Comparison of ENCODE assay signal across 9 cellular contexts in genomic region chr4:41957634-41958033, GRCh38. TPM values are rescaled to one million over a fixed set of nuclear protein-coding genes. Genes with fewer than 3 reads are reported as not detected.
DNase-seq lines count a peak whose midpoint lies in the region; ATAC-seq and TF ChIP-seq lines count a peak whose summit lies in the region.
"Had no signal": no experiment of that assay in that cellular context is flagged by ENCODE, and none has a peak within 500 bp of the region (broad histone marks: within the 10 kb centered on the region; RNA-seq: fewer than 3 reads in every experiment).

No MANE protein-coding gene starts in this region.

- no peak overlapping the region for H3K9ac ChIP-seq in MM.1S (ENCODE audit: low read length)

- DNase-seq in left ventricle myocardium inferior (no peak), cardiac septum (ENCODE audit: low spot score) (no peak), MM.1S (peak; percentile 21), choroid plexus epithelial cell (ENCODE audit: low read depth) (peak; percentile 41), upper lobe of right lung (no peak), NCI-H526 treated with DMSO at 0.1 percent for 48 hours (lab: John Stamatoyannopoulos, UW) (no peak)
- no peak for DNase-seq in activated naive CD4-positive, alpha-beta T cell treated with anti-CD3 and anti-CD28 coated beads, Interleukin-2, amount 10 ng/mL, durations not matched to agents 7 days and 5 days

- H3K27ac ChIP-seq in left ventricle myocardium inferior (replicated peaks): no peak overlapping the region
- no peak overlapping the region for H3K27ac ChIP-seq in MM.1S (ENCODE audit: low read length)
- no peak overlapping the region for H3K27ac ChIP-seq in upper lobe of right lung

- H3K27me3 Mint-ChIP-seq in activated naive CD4-positive, alpha-beta T cell treated with anti-CD3 and anti-CD28 coated beads, Interleukin-2, amount 10 ng/mL, durations not matched to agents 7 days and 5 days: no peaks in the 10 kb centered on the region
- H3K27me3 Mint-ChIP-seq: activated naive CD4-positive, alpha-beta T cell treated with anti-CD3 and anti-CD28 coated beads, Interleukin-2, amount 50 U/mL, for 24 hours had no signal

- H3F3A ChIP-seq in MM.1S (ENCODE audit: insufficient read depth, low read length): no peaks in the 10 kb centered on the region; the same call in 1 of the 2 replicates

- no peaks in the 10 kb centered on the region for H3K79me2 ChIP-seq in MM.1S (ENCODE audit: low read length)

- H3K9me3 Mint-ChIP-seq in activated naive CD4-positive, alpha-beta T cell treated with anti-CD3 and anti-CD28 coated beads, Interleukin-2, amount 10 ng/mL, durations not matched to agents 7 days and 5 days: no peaks in the 10 kb centered on the region
- H3K9me3 Mint-ChIP-seq: activated naive CD4-positive, alpha-beta T cell treated with anti-CD3 and anti-CD28 coated beads, Interleukin-2, amount 50 U/mL, for 24 hours had no signal

- H3K4me3 ChIP-seq in left ventricle myocardium inferior (no peak overlapping the region), MM.1S (ENCODE audit: low read length) (no peak overlapping the region), choroid plexus epithelial cell (ENCODE audit: low read depth, low read length) (no peak overlapping the region), upper lobe of right lung (no peak overlapping the region)

- H3K4me1 Mint-ChIP-seq in activated naive CD4-positive, alpha-beta T cell treated with anti-CD3 and anti-CD28 coated beads, Interleukin-2, amount 10 ng/mL, durations not matched to agents 7 days and 5 days: no peaks in the 10 kb centered on the region

- TF ChIP-seq CTCF in left ventricle myocardium inferior (IDR thresholded peaks at IDR 0.05; ENCODE audit: borderline replicate concordance) (peak; percentile 58), MM.1S (IDR thresholded peaks at IDR 0.05; ENCODE audit: low read length) (peak; percentile 46), choroid plexus epithelial cell (conservative IDR thresholded peaks at IDR 0.05; ENCODE audit: low read depth, low read length) (peak; percentile 45), upper lobe of right lung (IDR thresholded peaks at IDR 0.05) (peak; percentile 35)

- H3K9me2 ChIP-seq in MM.1S (replicated peaks; ENCODE audit: insufficient read depth, low read length): no peaks in the 10 kb centered on the region

- H3K9me3 ChIP-seq in left ventricle myocardium inferior (replicated peaks) (no peaks in the 10 kb centered on the region), MM.1S (replicated peaks; ENCODE audit: insufficient read depth, low read length) (no peaks in the 10 kb centered on the region), upper lobe of right lung (no peaks in the 10 kb centered on the region)

- no peak overlapping the region for H3K4me3 Mint-ChIP-seq in activated naive CD4-positive, alpha-beta T cell treated with anti-CD3 and anti-CD28 coated beads, Interleukin-2, amount 10 ng/mL, durations not matched to agents 7 days and 5 days
- H3K4me3 Mint-ChIP-seq: activated naive CD4-positive, alpha-beta T cell treated with anti-CD3 and anti-CD28 coated beads, Interleukin-2, amount 50 U/mL, for 24 hours had no signal

- H3K4me1 ChIP-seq in left ventricle myocardium inferior (no peaks in the 10 kb centered on the region), MM.1S (ENCODE audit: low read length) (no peaks in the 10 kb centered on the region), upper lobe of right lung (no peaks in the 10 kb centered on the region)

- CTCF ChIA-PET in activated naive CD4-positive, alpha-beta T cell treated with anti-CD3 and anti-CD28 coated beads, Interleukin-2, amount 10 ng/mL, durations not matched to agents 7 days and 5 days (lab: Charles Lee): no interaction called here

- ATAC-seq in upper lobe of right lung (no peak), GM21381 (IDR thresholded peaks at IDR 0.05; ENCODE audit: unreplicated experiment) (no peak)

- H3K36me3 Mint-ChIP-seq in activated naive CD4-positive, alpha-beta T cell treated with anti-CD3 and anti-CD28 coated beads, Interleukin-2, amount 10 ng/mL, durations not matched to agents 7 days and 5 days: peaks cover 14% of the 10 kb centered on the region

- peaks cover 35% of the 10 kb centered on the region for H3K36me3 ChIP-seq in left ventricle myocardium inferior
- H3K36me3 ChIP-seq in MM.1S (replicated peaks; ENCODE audit: insufficient read depth, low read length): no peaks in the 10 kb centered on the region
- peaks cover 38% of the 10 kb centered on the region for H3K36me3 ChIP-seq in upper lobe of right lung

- no peak overlapping the region for H3K27ac Mint-ChIP-seq in activated naive CD4-positive, alpha-beta T cell treated with anti-CD3 and anti-CD28 coated beads, Interleukin-2, amount 10 ng/mL, durations not matched to agents 7 days and 5 days
- H3K27ac Mint-ChIP-seq: activated naive CD4-positive, alpha-beta T cell treated with anti-CD3 and anti-CD28 coated beads, Interleukin-2, amount 50 U/mL, for 24 hours had no signal

- intact Hi-C loops in left ventricle myocardium inferior (cut with micrococcal nuclease) (no loop called here), cardiac septum (cut with DNase I) (no loop called here), upper lobe of right lung (cut with DNase I) (no loop called here)

- H3K27me3 ChIP-seq in left ventricle myocardium inferior (ENCODE audit: low read depth) (no peaks in the 10 kb centered on the region), MM.1S (replicated peaks; ENCODE audit: insufficient read depth, low read length) (no peaks in the 10 kb centered on the region), upper lobe of right lung (no peaks in the 10 kb centered on the region)

- H4K20me1 ChIP-seq in MM.1S (ENCODE audit: insufficient read depth, low read length): no peaks in the 10 kb centered on the region

- no peak overlapping the region for H2AFZ ChIP-seq in MM.1S (ENCODE audit: low read length)

- H3K4me2 ChIP-seq in MM.1S (ENCODE audit: low read depth, low read length): no peak overlapping the region

RNA-seq across cellular contexts. Expression of gene TMEM33, which starts 22.4 kb away (rescaled TPM):
- total RNA-seq in left ventricle myocardium inferior: 22.5 TPM
- 27.2 TPM for total RNA-seq in cardiac septum
- 71.3 TPM for total RNA-seq in upper lobe of right lung

RNA-seq across cellular contexts. Expression of gene DCAF4L1, which starts 23.9 kb away (rescaled TPM):
- total RNA-seq in left ventricle myocardium inferior (0.19 TPM), cardiac septum (0.46 TPM), upper lobe of right lung (0.38 TPM)

RNA-seq across cellular contexts. Expression of gene SLC30A9, which starts 32.7 kb away (rescaled TPM):
- total RNA-seq in left ventricle myocardium inferior: 80.4 TPM
- total RNA-seq in cardiac septum: 65.3 TPM
- total RNA-seq in upper lobe of right lung: 42.5 TPM

Comparison
In these comparisons a context has a peak if more than half of its experiments do, and no peak if none do; other contexts are left out.
1. DNase-seq: peak in MM.1S (single experiment) and choroid plexus epithelial cell (single experiment); none in left ventricle myocardium inferior (single experiment), cardiac septum (single experiment), upper lobe of right lung (single experiment), NCI-H526 treated with DMSO at 0.1 percent for 48 hours (single experiment) and activated naive CD4-positive, alpha-beta T cell treated with anti-CD3 and anti-CD28 coated beads, Interleukin-2, amount 10 ng/mL, durations not matched to agents 7 days and 5 days (single experiment).
2. Peak in every context shown above with its lines, with median percentiles within 50 percentile points of each other: CTCF ChIP-seq.